ENCODE assay signal across 25 cellular contexts in the genomic region with DNA sequence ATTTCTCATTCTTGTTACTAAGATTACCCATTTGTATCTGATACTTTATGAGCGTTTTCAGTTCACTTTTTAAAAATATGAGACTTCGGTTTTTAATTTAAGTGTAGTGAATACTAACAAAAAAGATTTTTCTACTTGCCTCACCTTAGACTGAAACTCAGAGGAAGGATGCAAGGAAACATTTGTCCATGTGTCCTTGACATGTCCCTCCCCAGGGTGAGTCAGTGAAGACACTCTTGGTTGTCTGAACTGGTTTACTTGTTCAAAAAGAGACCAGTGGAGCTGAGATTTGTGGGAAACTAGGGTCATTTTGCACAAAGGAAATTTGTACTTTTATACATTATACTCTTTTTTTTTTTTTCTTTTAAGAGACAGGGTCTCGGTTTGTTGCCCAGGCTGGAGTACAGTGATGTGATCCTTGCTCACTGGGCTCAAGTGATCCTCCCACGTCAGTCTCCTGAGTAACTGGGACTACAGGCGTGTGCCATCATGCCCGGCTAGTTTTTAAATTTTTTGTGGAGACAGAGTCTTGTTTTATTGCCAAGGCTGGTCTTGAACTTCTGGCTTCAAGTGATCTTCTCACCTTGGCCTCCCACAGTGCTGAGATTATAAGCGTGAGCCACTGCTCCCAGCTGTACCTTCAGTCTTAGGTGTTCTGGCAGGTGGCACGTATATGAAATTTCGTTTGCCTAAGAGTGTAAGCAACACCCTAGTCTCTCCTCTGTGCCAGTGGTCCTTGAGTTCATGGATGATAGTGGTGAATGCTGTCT. TPM values are rescaled to one million over a fixed set of nuclear protein-coding genes. Genes with fewer than 3 reads are reported as not detected.
DNase-seq lines count a peak whose midpoint lies in the region; ATAC-seq and TF ChIP-seq lines count a peak whose summit lies in the region.
"Had no signal": no experiment of that assay in that cellular context is flagged by ENCODE, and none has a peak within 500 bp of the region (broad histone marks: within the 10 kb centered on the region; RNA-seq: fewer than 3 reads in every experiment).

No MANE protein-coding gene starts in this region.

- no peak overlapping the region for H3K9ac ChIP-seq in mammary epithelial cell (ENCODE audit: insufficient read depth, low read length)
- H3K9ac ChIP-seq: KMS-11 had no signal

- dilution Hi-C loops in mammary epithelial cell (cut with HindIII; ENCODE audit: low sequenced_read_pairs), result no loop called here

- H3K4me2 ChIP-seq in mammary epithelial cell (ENCODE audit: insufficient read depth, low read depth, low read length), result no peak overlapping the region
- H3K4me2 ChIP-seq: KMS-11 had no signal

- H2AFZ ChIP-seq in mammary epithelial cell (ENCODE audit: low read depth, low read length), result no peak overlapping the region

- TF ChIP-seq CTCF in mammary epithelial cell (conservative IDR thresholded peaks at IDR 0.05 in 1 of 2, IDR thresholded peaks at IDR 0.05 in 1 of 2; ENCODE audit: extremely low read depth in 1 of 2, insufficient read depth in 1 of 2, low read depth in 1 of 2, low read length in 2 of 2) (no peak), type B pancreatic cell (conservative IDR thresholded peaks at IDR 0.05) (no peak)

- no peaks in the 10 kb centered on the region for H3K27me3 Mint-ChIP-seq in activated naive CD8-positive, alpha-beta T cell treated with anti-CD3 and anti-CD28 coated beads, Interleukin-2, amount 50 U/mL, for 24 hours
- no peaks in the 10 kb centered on the region for H3K27me3 Mint-ChIP-seq in activated naive CD8-positive, alpha-beta T cell treated with anti-CD3 and anti-CD28 coated beads for 36 hours
- H3K27me3 Mint-ChIP-seq in type B pancreatic cell, result no peaks in the 10 kb centered on the region

- H3K36me3 Mint-ChIP-seq in activated naive CD8-positive, alpha-beta T cell treated with anti-CD3 and anti-CD28 coated beads, Interleukin-2, amount 50 U/mL, for 24 hours (ENCODE audit: low read depth), result no peaks in the 10 kb centered on the region
- H3K36me3 Mint-ChIP-seq in activated naive CD8-positive, alpha-beta T cell treated with anti-CD3 and anti-CD28 coated beads for 36 hours, result peaks cover 11% of the 10 kb centered on the region
- H3K36me3 Mint-ChIP-seq in type B pancreatic cell, result peaks cover 45% of the 10 kb centered on the region
- H3K36me3 Mint-ChIP-seq: activated CD8-positive, alpha-beta memory T cell treated with anti-CD3 and anti-CD28 coated beads, Interleukin-2, amount 10 ng/mL, durations not matched to agents 7 days and 5 days; immature natural killer cell; natural killer cell treated with Interleukin-12 subunit alpha and Interleukin-12 subunit beta and Interleukin-15 and Interleukin-18, amount 100 ng/mL, for 72 hours had no signal

- H3K9me3 ChIP-seq in mammary epithelial cell (replicated peaks; ENCODE audit: insufficient read depth, low read length), result no peaks in the 10 kb centered on the region
- H3K9me3 ChIP-seq: mucosa of descending colon, pancreas had no signal

- CTCF ChIA-PET in mammary epithelial cell (lab: Charles Lee; ENCODE audit: low non-redundant PET), result no interaction called here

- no peak for DNase-seq in activated naive CD8-positive, alpha-beta T cell treated with anti-CD3 and anti-CD28 coated beads, Interleukin-2, amount 50 U/mL, for 24 hours
- DNase-seq in activated naive CD8-positive, alpha-beta T cell treated with anti-CD3 and anti-CD28 coated beads for 36 hours, result no peak
- peak; percentile 93 for DNase-seq in mammary epithelial cell
- DNase-seq in left kidney (ENCODE audit: low read depth, low spot score), result peak; percentile 40
- DNase-seq in type B pancreatic cell (ENCODE audit: extremely low spot score, unreplicated experiment), result no peak
- DNase-seq in NCI-H510A (lab: John Stamatoyannopoulos, UW), result no peak
- DNase-seq: activated CD4-positive, CD25-positive, alpha-beta regulatory T cell; activated CD8-positive, alpha-beta memory T cell treated with anti-CD3 and anti-CD28 coated beads, Interleukin-2, amount 10 ng/mL, durations not matched to agents 7 days and 5 days; activated naive CD4-positive, alpha-beta T cell treated with Interleukin-2 at 50 U/mL for 16 hours; amniotic stem cell; Calu3; DMS79 treated with DMSO at 0.1 percent for 48 hours; erythroblast; hypothalamus; immature natural killer cell; mucosa of descending colon; NCI-H526 treated with DMSO at 0.1 percent for 48 hours; pancreas; retina; small intestine; T-helper 1 cell had no signal

- H3K4me1 ChIP-seq in mammary epithelial cell (ENCODE audit: insufficient read depth, low read length), result peaks cover 76% of the 10 kb centered on the region

- BruUV-seq in mammary epithelial cell (replicated peaks; lab: Mats Ljungman, UMichigan), result TSS peak; percentile 37

- no peak overlapping the region for H3K4me3 ChIP-seq in mammary epithelial cell (replicated peaks in 1 of 3; ENCODE audit: insufficient read depth in 1 of 3, low read depth in 2 of 3, low read length in 3 of 3)
- H3K4me3 ChIP-seq: mucosa of descending colon, pancreas had no signal

- intact Hi-C loops in mammary epithelial cell (cut with micrococcal nuclease), result no loop called here

- H3K9me3 Mint-ChIP-seq in activated naive CD8-positive, alpha-beta T cell treated with anti-CD3 and anti-CD28 coated beads, Interleukin-2, amount 50 U/mL, for 24 hours, result no peaks in the 10 kb centered on the region
- no peaks in the 10 kb centered on the region for H3K9me3 Mint-ChIP-seq in activated naive CD8-positive, alpha-beta T cell treated with anti-CD3 and anti-CD28 coated beads for 36 hours
- H3K9me3 Mint-ChIP-seq in type B pancreatic cell, result no peaks in the 10 kb centered on the region
- H3K9me3 Mint-ChIP-seq: immature natural killer cell; natural killer cell treated with Interleukin-12 subunit alpha and Interleukin-12 subunit beta and Interleukin-15 and Interleukin-18, amount 100 ng/mL, for 72 hours had no signal

- peaks cover 14% of the 10 kb centered on the region for H3K4me1 Mint-ChIP-seq in activated naive CD8-positive, alpha-beta T cell treated with anti-CD3 and anti-CD28 coated beads, Interleukin-2, amount 50 U/mL, for 24 hours
- H3K4me1 Mint-ChIP-seq in activated naive CD8-positive, alpha-beta T cell treated with anti-CD3 and anti-CD28 coated beads for 36 hours, result peaks cover 16% of the 10 kb centered on the region
- no peaks in the 10 kb centered on the region for H3K4me1 Mint-ChIP-seq in type B pancreatic cell (ENCODE audit: unreplicated experiment)
- H3K4me1 Mint-ChIP-seq: activated CD8-positive, alpha-beta memory T cell treated with anti-CD3 and anti-CD28 coated beads, Interleukin-2, amount 10 ng/mL, durations not matched to agents 7 days and 5 days; immature natural killer cell had no signal

- no peaks in the 10 kb centered on the region for H4K20me1 ChIP-seq in mammary epithelial cell (ENCODE audit: insufficient read depth, low read length)

- peak overlapping the region; percentile 89 for H3K27ac ChIP-seq in mammary epithelial cell (ENCODE audit: insufficient read depth, low read depth, low read length)
- H3K27ac ChIP-seq: KMS-11, pancreas had no signal

- 23% methylated on average over 9 of the region's 9 CpGs for WGBS in mammary epithelial cell (ENCODE audit: low coverage, missing lambda C conversion rate)

- no peaks in the 10 kb centered on the region for H3K27me3 ChIP-seq in mammary epithelial cell (ENCODE audit: insufficient read depth, low read length)
- H3K27me3 ChIP-seq: pancreas had no signal

- no peak overlapping the region for H3K27ac Mint-ChIP-seq in activated naive CD8-positive, alpha-beta T cell treated with anti-CD3 and anti-CD28 coated beads, Interleukin-2, amount 50 U/mL, for 24 hours
- H3K27ac Mint-ChIP-seq in activated naive CD8-positive, alpha-beta T cell treated with anti-CD3 and anti-CD28 coated beads for 36 hours, result no peak overlapping the region
- peak overlapping the region; percentile 47 for H3K27ac Mint-ChIP-seq in type B pancreatic cell
- H3K27ac Mint-ChIP-seq: activated CD8-positive, alpha-beta memory T cell treated with anti-CD3 and anti-CD28 coated beads, Interleukin-2, amount 10 ng/mL, durations not matched to agents 7 days and 5 days; immature natural killer cell; natural killer cell treated with Interleukin-12 subunit alpha and Interleukin-12 subunit beta and Interleukin-15 and Interleukin-18, amount 100 ng/mL, for 72 hours had no signal

- in situ Hi-C loops in mammary epithelial cell (cut with MboI; ENCODE audit: low sequenced_read_pairs in 2 of 2), result no loop called here

- ATAC-seq in activated naive CD8-positive, alpha-beta T cell treated with anti-CD3 and anti-CD28 coated beads, Interleukin-2, amount 50 U/mL, for 24 hours, result peak; percentile 15
- no peak for ATAC-seq in SK-N-SH treated with all-trans-retinoic acid at 6 μM for 48 hours
- ATAC-seq in GM21515 (IDR thresholded peaks at IDR 0.05; ENCODE audit: unreplicated experiment), result no peak
- ATAC-seq: activated CD8-positive, alpha-beta memory T cell treated with anti-CD3 and anti-CD28 coated beads, Interleukin-2, amount 10 ng/mL, durations not matched to agents 7 days and 5 days; mucosa of descending colon; pancreas had no signal

- H3K36me3 ChIP-seq in mammary epithelial cell (ENCODE audit: insufficient read depth, low read length), result no peaks in the 10 kb centered on the region
- H3K36me3 ChIP-seq: pancreas had no signal

- H3K4me3 Mint-ChIP-seq in activated naive CD8-positive, alpha-beta T cell treated with anti-CD3 and anti-CD28 coated beads, Interleukin-2, amount 50 U/mL, for 24 hours, result no peak overlapping the region
- H3K4me3 Mint-ChIP-seq in activated naive CD8-positive, alpha-beta T cell treated with anti-CD3 and anti-CD28 coated beads for 36 hours, result no peak overlapping the region
- no peak overlapping the region for H3K4me3 Mint-ChIP-seq in type B pancreatic cell
- H3K4me3 Mint-ChIP-seq: activated CD8-positive, alpha-beta memory T cell treated with anti-CD3 and anti-CD28 coated beads, Interleukin-2, amount 10 ng/mL, durations not matched to agents 7 days and 5 days; immature natural killer cell; natural killer cell treated with Interleukin-12 subunit alpha and Interleukin-12 subunit beta and Interleukin-15 and Interleukin-18, amount 100 ng/mL, for 72 hours had no signal

- peaks cover 93% of the 10 kb centered on the region for H3K79me2 ChIP-seq in mammary epithelial cell (ENCODE audit: insufficient read depth, low read length)

TF ChIP-seq in SK-N-SH treated with all-trans-retinoic acid at 6 μM for 48 hours, 23 proteins besides CTCF, POLR2A, EP300 and RAD21 (continues in another document):
- no peak for TF ChIP-seq ESRRG (CRISPR knock-in tag; IDR thresholded peaks at IDR 0.05)

RNA-seq across cellular contexts. Expression of a gene that starts 56.7 kb away (rescaled TPM):
- total RNA-seq in activated naive CD8-positive, alpha-beta T cell treated with anti-CD3 and anti-CD28 coated beads for 36 hours, result 10 to 100 TPM; 22.2 to 22.5 TPM
- total RNA-seq in mammary epithelial cell (100 to 1,000 TPM; 114 to 136 TPM), type B pancreatic cell (ENCODE audit: low replicate concordance) (68.3 and 118 TPM in 2 replicates)
- 41.2 TPM for polyA plus RNA-seq in mammary epithelial cell
- 266 TPM for polyA minus RNA-seq in mammary epithelial cell

Comparison
In these comparisons a context has a peak if more than half of its experiments do, and no peak if none do; other contexts are left out.
1. DNase-seq: peak in mammary epithelial cell (single experiment) and left kidney (single experiment); none in activated naive CD8-positive, alpha-beta T cell treated with anti-CD3 and anti-CD28 coated beads, Interleukin-2, amount 50 U/mL, for 24 hours (single experiment), activated naive CD8-positive, alpha-beta T cell treated with anti-CD3 and anti-CD28 coated beads for 36 hours (single experiment), type B pancreatic cell (single experiment) and NCI-H510A (single experiment).